In genomic region chr7:119472398-119473038, GRCh38 we compare ENCODE assay signal across 20 cellular contexts.
A peak's percentile ranks its signal among the peaks of the same experiment; 100 is the strongest.
DNase-seq lines count a peak whose midpoint lies in the region; ATAC-seq and TF ChIP-seq lines count a peak whose summit lies in the region.
"Had no signal": no experiment of that assay in that cellular context is flagged by ENCODE, and none has a peak within 500 bp of the region (broad histone marks: within the 10 kb centered on the region; RNA-seq: fewer than 3 reads in every experiment).

No MANE protein-coding gene starts in this region.

- no peak overlapping the region for H4K8ac ChIP-seq in H9 (replicated peaks; ENCODE audit: insufficient read length, low read depth, low read length)

- no peaks in the 10 kb centered on the region for H3K36me3 Mint-ChIP-seq in H9 (ENCODE audit: insufficient read depth in 1 of 3, low read depth in 3 of 3)
- H3K36me3 Mint-ChIP-seq in WTC11: no peaks in the 10 kb centered on the region
- H3K36me3 Mint-ChIP-seq: brain; naive thymus-derived CD8-positive, alpha-beta T cell had no signal

- POLR2A ChIA-PET in WTC11 (lab: Charles Lee): no interaction called here

- no peak overlapping the region for H2BK15ac ChIP-seq in H9 (ENCODE audit: low read depth, low read length)

- H3K27ac ChIP-seq in H9 (ENCODE audit: insufficient read length, low read depth, low read length): no peak overlapping the region
- H3K27ac ChIP-seq in neural cell (ENCODE audit: low read length): no peak overlapping the region
- H3K27ac ChIP-seq: BLaER1 had no signal

- TF ChIP-seq CTCF in H9 (conservative IDR thresholded peaks at IDR 0.05) (no peak), WTC11 (IDR thresholded peaks at IDR 0.05) (no peak), neural cell (IDR thresholded peaks at IDR 0.05; ENCODE audit: poor library complexity, severe bottlenecking) (no peak)

- no peak overlapping the region for H2BK12ac ChIP-seq in H9 (ENCODE audit: insufficient read length, low read depth, low read length)

- H2AFZ ChIP-seq in H9 (ENCODE audit: low read length) (no peak overlapping the region), neural cell (ENCODE audit: low read depth, low read length) (peak overlapping the region; percentile 37)

- WGBS in H9 (ENCODE audit: extremely low coverage, insufficient read length, low lambda C conversion rate): no CpG with 5 or more reads among the region's 7 CpGs

- H3K4me1 Mint-ChIP-seq in H9 (peaks cover 1 to 3% of the 10 kb centered on the region in 2 experiments; a peak in 1 of 4 replicates), WTC11 (peaks cover 6% of the 10 kb centered on the region)
- H3K4me1 Mint-ChIP-seq: brain; naive thymus-derived CD8-positive, alpha-beta T cell; stimulated activated naive CD8-positive, alpha-beta T cell treated with anti-CD3 and anti-CD28 coated beads, Interleukin-15, amount 100 ng/mL, for 72 hours had no signal

- H3K9me3 ChIP-seq in H9 (ENCODE audit: control insufficient read depth, low read depth, low read length) (no peaks in the 10 kb centered on the region), neural cell (ENCODE audit: low read length) (no peaks in the 10 kb centered on the region)
- H3K9me3 ChIP-seq: BLaER1 had no signal

- no peak overlapping the region for H3K23ac ChIP-seq in H9 (ENCODE audit: insufficient read length, low read depth, low read length)

- H2BK5ac ChIP-seq in H9 (ENCODE audit: insufficient read length, low read length): no peak overlapping the region

- H3K27ac Mint-ChIP-seq in H9 (peak overlapping the region in 1 of 3 experiments; percentile 65; a peak in 1 of 7 replicates), WTC11 (no peak overlapping the region)
- H3K27ac Mint-ChIP-seq: brain; effector memory CD8-positive, alpha-beta T cell; HFFc6; naive thymus-derived CD8-positive, alpha-beta T cell; stimulated activated naive CD8-positive, alpha-beta T cell treated with anti-CD3 and anti-CD28 coated beads, Interleukin-15, amount 100 ng/mL, for 72 hours had no signal

- no peak overlapping the region for H3K4ac ChIP-seq in H9 (ENCODE audit: low read depth, low read length)

- no peaks in the 10 kb centered on the region for H3K79me1 ChIP-seq in H9 (ENCODE audit: insufficient read depth, low read depth, low read length, poor library complexity, severe bottlenecking)

- H4K20me1 ChIP-seq in H9 (ENCODE audit: control insufficient read depth, insufficient read depth, insufficient read length) (no peaks in the 10 kb centered on the region), neural cell (ENCODE audit: insufficient read depth) (no peaks in the 10 kb centered on the region)
- H4K20me1 ChIP-seq: BLaER1 had no signal

- no peak overlapping the region for H3K4me3 ChIP-seq in neural cell (ENCODE audit: low read length)
- H3K4me3 ChIP-seq: BLaER1 had no signal

- CTCF ChIA-PET in WTC11 (lab: Charles Lee): interaction anchor here (1.1 kb wide), 1 partner anchor 9 kb away, joined by 7 read pairs; no protein-coding TSS in a partner anchor

- H3K27me3 ChIP-seq in H9 (ENCODE audit: insufficient read depth, low read length) (no peaks in the 10 kb centered on the region), neural cell (ENCODE audit: insufficient read depth, low read depth, low read length) (no peaks in the 10 kb centered on the region)
- H3K27me3 ChIP-seq: BLaER1 had no signal

- peak; percentile 88 for ATAC-seq in WTC11
- ATAC-seq in GM18907 (IDR thresholded peaks at IDR 0.05; ENCODE audit: unreplicated experiment): no peak
- no peak for ATAC-seq in HG03460 (IDR thresholded peaks at IDR 0.05; ENCODE audit: unreplicated experiment)
- no peak for ATAC-seq in GM21717 (IDR thresholded peaks at IDR 0.05; ENCODE audit: unreplicated experiment)
- ATAC-seq: effector memory CD8-positive, alpha-beta T cell; naive thymus-derived CD8-positive, alpha-beta T cell; stimulated activated naive CD8-positive, alpha-beta T cell treated with anti-CD3 and anti-CD28 coated beads, Interleukin-15, amount 100 ng/mL, for 72 hours had no signal

- H3K23me2 ChIP-seq in H9 (ENCODE audit: insufficient read length, low read depth, low read length, poor library complexity, severe bottlenecking): no peaks in the 10 kb centered on the region

- no peaks in the 10 kb centered on the region for H3K79me2 ChIP-seq in H9 (ENCODE audit: insufficient read depth, low read length)
- H3K79me2 ChIP-seq in neural cell (replicated peaks; ENCODE audit: insufficient read depth, low read length): no peaks in the 10 kb centered on the region

- H3T11ph ChIP-seq in H9 (ENCODE audit: low read length): no peak overlapping the region

- H3K9ac ChIP-seq in H9 (ENCODE audit: extremely low read depth, insufficient read length, low read length): no peak overlapping the region
- no peak overlapping the region for H3K9ac ChIP-seq in neural cell (ENCODE audit: low read length)
- H3K9ac ChIP-seq: BLaER1 had no signal

- no peaks in the 10 kb centered on the region for H3K9me3 Mint-ChIP-seq in H9
- H3K9me3 Mint-ChIP-seq in WTC11: no peaks in the 10 kb centered on the region
- H3K9me3 Mint-ChIP-seq: brain; stimulated activated naive CD8-positive, alpha-beta T cell treated with anti-CD3 and anti-CD28 coated beads, Interleukin-15, amount 100 ng/mL, for 72 hours had no signal

- no peaks in the 10 kb centered on the region for H3F3A ChIP-seq in neural cell (ENCODE audit: insufficient read depth, low read length, poor library complexity, severe bottlenecking)

- peak; percentile 43 for DNase-seq in H9
- peak; percentile 64 to 93 for DNase-seq in NCI-H2081 (lab: John Stamatoyannopoulos, UW)
- peak; percentile 23 for DNase-seq in WTC11 (ENCODE audit: low spot score)
- DNase-seq in medulla oblongata (ENCODE audit: extremely low spot score): no peak
- DNase-seq: activated CD8-positive, alpha-beta memory T cell treated with anti-CD3 and anti-CD28 coated beads for 24 hours; activated gamma-delta T cell; effector memory CD8-positive, alpha-beta T cell; foreskin melanocyte; HFFc6; kidney; naive thymus-derived CD8-positive, alpha-beta T cell; NCI-H446; SIG-M5; stimulated activated naive CD8-positive, alpha-beta T cell treated with anti-CD3 and anti-CD28 coated beads, Interleukin-15, amount 100 ng/mL, for 72 hours had no signal

- TF ChIP-seq RAD21 in neural cell (conservative IDR thresholded peaks at IDR 0.05): no peak

- no peak overlapping the region for H3K14ac ChIP-seq in H9 (ENCODE audit: insufficient read depth, low read length)

- no peak overlapping the region for H2BK120ac ChIP-seq in H9 (ENCODE audit: low read depth, low read length, poor library complexity, severe bottlenecking)

- H3K27me3 Mint-ChIP-seq in H9 (ENCODE audit: low read depth): no peaks in the 10 kb centered on the region
- H3K27me3 Mint-ChIP-seq in WTC11 (ENCODE audit: low read depth): no peaks in the 10 kb centered on the region
- H3K27me3 Mint-ChIP-seq: brain; effector memory CD8-positive, alpha-beta T cell; naive thymus-derived CD8-positive, alpha-beta T cell; stimulated activated naive CD8-positive, alpha-beta T cell treated with anti-CD3 and anti-CD28 coated beads, Interleukin-15, amount 100 ng/mL, for 72 hours had no signal

- no peak overlapping the region for H2BK20ac ChIP-seq in H9 (ENCODE audit: low read depth, low read length, poor library complexity, severe bottlenecking)

- no peaks in the 10 kb centered on the region for H3K9me2 ChIP-seq in neural cell (ENCODE audit: insufficient read depth, low read length)

- no peak for TF ChIP-seq EP300 in neural cell (conservative IDR thresholded peaks at IDR 0.05; ENCODE audit: poor library complexity, severe bottlenecking)

- H3K36me3 ChIP-seq in neural cell (ENCODE audit: insufficient read depth, low read length): no peaks in the 10 kb centered on the region
- H3K36me3 ChIP-seq: BLaER1 had no signal

- H3K4me1 ChIP-seq in H9 (ENCODE audit: insufficient read depth, low read length): no peaks in the 10 kb centered on the region
- H3K4me1 ChIP-seq: BLaER1 had no signal

- no peak overlapping the region for H3K18ac ChIP-seq in H9 (ENCODE audit: insufficient read length, low read depth, low read length)

- H4K5ac ChIP-seq in H9 (ENCODE audit: insufficient read length, low read depth, low read length): no peak overlapping the region

- H2AK5ac ChIP-seq in H9 (ENCODE audit: insufficient read length, low read length): no peak overlapping the region

- H4K91ac ChIP-seq in H9 (ENCODE audit: insufficient read length, low read depth, low read length): no peak overlapping the region

- H3K4me2 ChIP-seq in H9 (ENCODE audit: insufficient read depth, insufficient read length, low read length) (no peak overlapping the region), neural cell (ENCODE audit: low read length) (no peak overlapping the region)
- H3K4me2 ChIP-seq: BLaER1 had no signal

- no peak overlapping the region for H3K56ac ChIP-seq in H9 (ENCODE audit: insufficient read length, low read depth, low read length)

- no peak overlapping the region for H3K4me3 Mint-ChIP-seq in H9
- H3K4me3 Mint-ChIP-seq in WTC11: no peak overlapping the region
- H3K4me3 Mint-ChIP-seq: brain; effector memory CD8-positive, alpha-beta T cell; HFFc6; naive thymus-derived CD8-positive, alpha-beta T cell; stimulated activated naive CD8-positive, alpha-beta T cell treated with anti-CD3 and anti-CD28 coated beads, Interleukin-15, amount 100 ng/mL, for 72 hours had no signal

TF ChIP-seq in neural cell, 6 proteins besides CTCF, POLR2A, EP300 and RAD21 (continues in another document):
- no peak for TF ChIP-seq REST (IDR thresholded peaks at IDR 0.05; ENCODE audit: borderline replicate concordance)
